Comparison of ENCODE assay signal across 24 cellular contexts in genomic region chr12:44571031-44571550, GRCh38.
DNase-seq lines count a peak whose midpoint lies in the region; ATAC-seq, FAIRE-seq and TF ChIP-seq lines count a peak whose summit lies in the region.
"Had no signal": no experiment of that assay in that cellular context is flagged by ENCODE, and none has a peak within 500 bp of the region (broad histone marks: within the 10 kb centered on the region; RNA-seq: fewer than 3 reads in every experiment).

No MANE protein-coding gene starts in this region.

- H3K4me2 ChIP-seq in A549, result no peak overlapping the region
- H3K4me2 ChIP-seq: PC-9 had no signal

- no peak overlapping the region for H3K27ac ChIP-seq in A549
- H3K27ac ChIP-seq in SK-N-MC, result 0 out of 2 replicates have a peak overlapping the region, but pooled peaks have one; percentile 52
- no peak overlapping the region for H3K27ac ChIP-seq in stomach
- H3K27ac ChIP-seq: pancreas, PC-9, SJSA1, WERI-Rb-1 had no signal

- H3K27me3 ChIP-seq in HAP-1 (ENCODE audit: low read depth) (no peaks in the 10 kb centered on the region), stomach (no peaks in the 10 kb centered on the region)
- H3K27me3 ChIP-seq: pancreas, SJSA1 had no signal

- no peak overlapping the region for H3K9ac ChIP-seq in SK-N-MC (ENCODE audit: insufficient read length)

- no peak for FAIRE-seq in A549 (lab: Jason Lieb, UNC)
- FAIRE-seq: kidney, pancreas had no signal

- DNase-seq in A549 (ENCODE audit: low read depth in 1 of 2, low spot score in 1 of 2) (no peak), HAP-1 (ENCODE audit: low spot score in 2 of 2) (peak; percentile 59 to 92), SK-N-MC (ENCODE audit: low read depth, low spot score) (no peak), medulla oblongata (ENCODE audit: extremely low spot score) (peak; percentile 22), NCI-H1092 (lab: John Stamatoyannopoulos, UW) (no peak), stomach (no peak)
- DNase-seq in effector CD8-positive, alpha-beta T cell (lab: John Stamatoyannopoulos, UW), result no peak
- DNase-seq: activated CD4-positive, alpha-beta T cell treated with anti-CD3 and anti-CD28 coated beads, Interleukin-2, amount 50 U/mL, for 48 hours; activated gamma-delta T cell; amniotic stem cell; CD8-positive, alpha-beta T cell; foreskin fibroblast; kidney; naive thymus-derived CD8-positive, alpha-beta T cell; NCI-H146; NCI-H82; pancreas; PC-9; stimulated activated CD4-positive, alpha-beta T cell treated with anti-CD3 and anti-CD28 coated beads, Interleukin-1b, Interleukin-23, amount 100 ng/mL, for 48 hours; stimulated activated naive B cell treated with anti-CD40 and anti-IgM and Interleukin-4, amounts not matched to agents 10 μg/mL and 1 μg/mL and 100 μg/mL, for 72 hours; WERI-Rb-1 had no signal

- H3K4me1 ChIP-seq in A549 (no peaks in the 10 kb centered on the region), HAP-1 (peaks cover 11% of the 10 kb centered on the region), stomach (no peaks in the 10 kb centered on the region)
- H3K4me1 ChIP-seq: pancreas, SJSA1 had no signal

- H3K36me3 ChIP-seq in HAP-1 (replicated peaks) (no peaks in the 10 kb centered on the region), SK-N-MC (ENCODE audit: insufficient read depth, low read length) (no peaks in the 10 kb centered on the region), stomach (no peaks in the 10 kb centered on the region)
- H3K36me3 ChIP-seq: pancreas, SJSA1, WERI-Rb-1 had no signal

- H3K4me3 ChIP-seq in A549, result no peak overlapping the region
- no peak overlapping the region for H3K4me3 ChIP-seq in HAP-1
- H3K4me3 ChIP-seq in SK-N-MC, result no peak overlapping the region
- H3K4me3 ChIP-seq in stomach, result no peak overlapping the region
- H3K4me3 ChIP-seq: pancreas, PC-9, SJSA1 had no signal

- intact Hi-C loops in stomach (cut with DNase I; ENCODE audit: low total_unique reads), result no loop called here

- TF ChIP-seq EP300 in A549 (IDR thresholded peaks at IDR 0.05) (no peak), stomach (IDR thresholded peaks at IDR 0.05) (no peak)

- CTCF ChIA-PET in A549 (lab: Yijun Ruan, JAX), result no interaction called here

- H3K36me3 Mint-ChIP-seq in activated T-helper 17 cell treated with anti-CD3 and anti-CD28 coated beads, Interleukin-2, amount 50 U/mL, for 72 hours (ENCODE audit: low read depth), result peaks cover 9% of the 10 kb centered on the region
- H3K36me3 Mint-ChIP-seq: stimulated activated naive B cell treated with anti-CD40 and anti-IgM and Interleukin-4, amounts not matched to agents 10 μg/mL and 1 μg/mL and 100 μg/mL, for 72 hours had no signal

- H3K9me3 Mint-ChIP-seq in activated T-helper 17 cell treated with anti-CD3 and anti-CD28 coated beads, Interleukin-2, amount 50 U/mL, for 72 hours, result no peaks in the 10 kb centered on the region
- H3K9me3 Mint-ChIP-seq: CD8-positive, alpha-beta T cell; naive thymus-derived CD8-positive, alpha-beta T cell; stimulated activated naive B cell treated with anti-CD40 and anti-IgM and Interleukin-4, amounts not matched to agents 10 μg/mL and 1 μg/mL and 100 μg/mL, for 72 hours; T-helper 1 cell treated with Interleukin-12 subunit alpha and Interleukin-12 subunit beta and Interleukin-4 antibody, amounts not matched to agents 30 μg/mL and 1 μg/mL, for 36 hours had no signal

- ATAC-seq in A549, result no peak
- no peak for ATAC-seq in activated T-helper 17 cell treated with anti-CD3 and anti-CD28 coated beads, Interleukin-2, amount 50 U/mL, for 72 hours (replicated peaks)
- ATAC-seq: CD8-positive, alpha-beta T cell; naive thymus-derived CD8-positive, alpha-beta T cell; pancreas; stimulated activated naive B cell treated with anti-CD40 and anti-IgM and Interleukin-4, amounts not matched to agents 10 μg/mL and 1 μg/mL and 100 μg/mL, for 72 hours had no signal

- H3K27ac Mint-ChIP-seq in activated T-helper 17 cell treated with anti-CD3 and anti-CD28 coated beads, Interleukin-2, amount 50 U/mL, for 72 hours, result no peak overlapping the region
- H3K27ac Mint-ChIP-seq: CD8-positive, alpha-beta T cell; stimulated activated naive B cell treated with anti-CD40 and anti-IgM and Interleukin-4, amounts not matched to agents 10 μg/mL and 1 μg/mL and 100 μg/mL, for 72 hours; T-helper 1 cell treated with Interleukin-12 subunit alpha and Interleukin-12 subunit beta and Interleukin-4 antibody, amounts not matched to agents 30 μg/mL and 1 μg/mL, for 36 hours had no signal

- no peaks in the 10 kb centered on the region for H3K27me3 Mint-ChIP-seq in activated T-helper 17 cell treated with anti-CD3 and anti-CD28 coated beads, Interleukin-2, amount 50 U/mL, for 72 hours
- H3K27me3 Mint-ChIP-seq: naive thymus-derived CD8-positive, alpha-beta T cell; stimulated activated naive B cell treated with anti-CD40 and anti-IgM and Interleukin-4, amounts not matched to agents 10 μg/mL and 1 μg/mL and 100 μg/mL, for 72 hours had no signal

- TF ChIP-seq RAD21 in A549 (conservative IDR thresholded peaks at IDR 0.05 in 1 of 2, IDR thresholded peaks at IDR 0.05 in 1 of 2), result no peak

- in situ Hi-C loops in HAP-1 (cut with MboI; ENCODE audit: low sequenced_read_pairs), result no loop called here

- no peak for TF ChIP-seq CTCF in A549 (IDR thresholded peaks at IDR 0.05)
- TF ChIP-seq CTCF in stomach (IDR thresholded peaks at IDR 0.05), result no peak

- POLR2A ChIA-PET in A549 (lab: Yijun Ruan, JAX), result no interaction called here

- no peak overlapping the region for H3K4me3 Mint-ChIP-seq in activated T-helper 17 cell treated with anti-CD3 and anti-CD28 coated beads, Interleukin-2, amount 50 U/mL, for 72 hours
- H3K4me3 Mint-ChIP-seq: CD8-positive, alpha-beta T cell; naive thymus-derived CD8-positive, alpha-beta T cell; stimulated activated naive B cell treated with anti-CD40 and anti-IgM and Interleukin-4, amounts not matched to agents 10 μg/mL and 1 μg/mL and 100 μg/mL, for 72 hours; T-helper 1 cell treated with Interleukin-12 subunit alpha and Interleukin-12 subunit beta and Interleukin-4 antibody, amounts not matched to agents 30 μg/mL and 1 μg/mL, for 36 hours had no signal

- H3K9me3 ChIP-seq in A549 (no peaks in the 10 kb centered on the region), HAP-1 (no peaks in the 10 kb centered on the region), SK-N-MC (ENCODE audit: low read depth, low read length) (0 out of 2 replicates have a peak, but pooled peaks cover 3% of the 10 kb centered on the region), stomach (no peaks in the 10 kb centered on the region)
- H3K9me3 ChIP-seq: pancreas, SJSA1 had no signal

- H3K4me1 Mint-ChIP-seq in activated T-helper 17 cell treated with anti-CD3 and anti-CD28 coated beads, Interleukin-2, amount 50 U/mL, for 72 hours, result no peaks in the 10 kb centered on the region
- H3K4me1 Mint-ChIP-seq: stimulated activated naive B cell treated with anti-CD40 and anti-IgM and Interleukin-4, amounts not matched to agents 10 μg/mL and 1 μg/mL and 100 μg/mL, for 72 hours had no signal

- TF ChIP-seq POLR2A in A549 (IDR thresholded peaks at IDR 0.05; ENCODE audit: low read length), result no peak
- no peak for TF ChIP-seq POLR2A in stomach (IDR thresholded peaks at IDR 0.05)

- 37% methylated on average over 2 of the region's 2 CpGs for WGBS in A549 (ENCODE audit: missing lambda C conversion rate)
- 77 to 95% (median 88%) methylated on average over 2 of the region's 2 CpGs for WGBS in stomach, 5 donors

TF ChIP-seq in A549, 52 proteins besides CTCF, POLR2A, EP300 and RAD21:
- TF ChIP-seq HEYL (CRISPR knock-in tag; IDR thresholded peaks at IDR 0.05) (no peak), ELK1 (IDR thresholded peaks at IDR 0.05; ENCODE audit: low read depth, low read length) (no peak), ZSCAN20 (CRISPR knock-in tag; IDR thresholded peaks at IDR 0.05) (no peak), MAFK (IDR thresholded peaks at IDR 0.05; ENCODE audit: partially characterized antibody) (peak; percentile 60), BHLHE40 (IDR thresholded peaks at IDR 0.05; ENCODE audit: low read depth, low read length) (no peak), KDM1A (IDR thresholded peaks at IDR 0.05; ENCODE audit: low read depth) (no peak), CHD2 (IDR thresholded peaks at IDR 0.05; ENCODE audit: low read length, partially characterized antibody) (no peak), EHF (CRISPR knock-in tag; IDR thresholded peaks at IDR 0.05) (no peak), ZC3H11A (IDR thresholded peaks at IDR 0.05) (no peak), KDM5A (IDR thresholded peaks at IDR 0.05) (no peak), MAZ (IDR thresholded peaks at IDR 0.05; ENCODE audit: borderline replicate concordance, low read depth, low read length) (no peak), RFX5 (IDR thresholded peaks at IDR 0.05) (no peak), RCOR1 (IDR thresholded peaks at IDR 0.05; ENCODE audit: low read depth, low read length) (no peak), NFE2L2 (conservative IDR thresholded peaks at IDR 0.05; ENCODE audit: low read length) (peak; percentile 62), CEBPB (IDR thresholded peaks at IDR 0.05) (no peak), FOSL2 (IDR thresholded peaks at IDR 0.05) (no peak), FOSL2 (CRISPR knock-in tag; IDR thresholded peaks at IDR 0.05) (no peak), MYC (IDR thresholded peaks at IDR 0.05; ENCODE audit: borderline replicate concordance, low read length) (no peak)

Comparison
In these comparisons a context has a peak if more than half of its experiments do, and no peak if none do; other contexts are left out.
1. DNase-seq: peak in HAP-1 (2 of 2) and medulla oblongata (single experiment); none in A549 (0 of 2), SK-N-MC (single experiment), NCI-H1092 (single experiment), stomach (single experiment) and effector CD8-positive, alpha-beta T cell (single experiment).